34 cellular contexts compared by ENCODE assay signal in the genomic region with DNA sequence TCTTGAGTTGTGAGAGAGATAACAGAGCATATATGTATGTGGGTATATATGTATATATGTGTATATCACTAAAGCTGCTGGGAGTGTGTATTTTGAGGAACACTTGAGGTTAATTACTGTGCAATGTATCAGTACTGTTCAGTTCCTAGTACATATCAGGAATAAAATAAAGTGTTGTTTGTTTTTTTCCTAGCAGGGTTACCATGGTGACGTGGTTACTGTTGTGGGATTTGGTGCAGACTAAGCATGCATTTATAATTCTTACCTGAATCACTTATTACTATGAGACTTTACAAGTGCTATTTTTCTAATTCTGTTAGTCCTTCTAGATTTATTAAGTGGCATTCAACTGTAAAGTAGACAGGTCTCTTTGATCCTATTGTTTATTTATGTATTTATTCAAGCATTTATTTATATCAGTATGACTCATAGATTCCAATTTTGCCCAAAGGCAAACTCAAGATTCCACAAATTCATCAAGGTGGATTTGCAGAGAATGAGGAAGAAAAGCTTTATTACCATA. TPM values are rescaled to one million over a fixed set of nuclear protein-coding genes. Genes with fewer than 3 reads are reported as not detected.
DNase-seq lines count a peak whose midpoint lies in the region; ATAC-seq, FAIRE-seq and TF ChIP-seq lines count a peak whose summit lies in the region.
"Had no signal": no experiment of that assay in that cellular context is flagged by ENCODE, and none has a peak within 500 bp of the region (broad histone marks: within the 10 kb centered on the region; RNA-seq: fewer than 3 reads in every experiment).

No MANE protein-coding gene starts in this region.

- FAIRE-seq in endothelial cell of umbilical vein (lab: Jason Lieb, UNC) = peak; percentile 54
- FAIRE-seq: GM12891 had no signal

- intact Hi-C loops in mammary epithelial cell (cut with micrococcal nuclease) (no loop called here), breast epithelium (cut with DNase I; ENCODE audit: low total_unique reads) (no loop called here), endothelial cell of umbilical vein (cut with micrococcal nuclease) (no loop called here), sigmoid colon (cut with DNase I) (no loop called here), CD14-positive monocyte (cut with micrococcal nuclease) (no loop called here)

- TF ChIP-seq CTCF in mammary epithelial cell (conservative IDR thresholded peaks at IDR 0.05 in 1 of 2, IDR thresholded peaks at IDR 0.05 in 1 of 2; ENCODE audit: extremely low read depth in 1 of 2, insufficient read depth in 1 of 2, low read depth in 1 of 2, low read length in 2 of 2) (no peak), breast epithelium (IDR thresholded peaks at IDR 0.05) (no peak), endothelial cell of umbilical vein (IDR thresholded peaks at IDR 0.05; ENCODE audit: extremely low read depth in 1 of 2, insufficient read depth in 1 of 2, low read depth in 1 of 2, low read length in 2 of 2) (no peak), retinal pigment epithelial cell (conservative IDR thresholded peaks at IDR 0.05; ENCODE audit: low read depth, low read length) (no peak), sigmoid colon (IDR thresholded peaks at IDR 0.05) (no peak), CD14-positive monocyte (IDR thresholded peaks at IDR 0.05) (no peak)

- in situ Hi-C loops in mammary epithelial cell (cut with MboI; ENCODE audit: low sequenced_read_pairs in 2 of 2) = no loop called here

- no peaks in the 10 kb centered on the region for H3K9me3 Mint-ChIP-seq in CD14-positive monocyte
- H3K9me3 Mint-ChIP-seq: activated naive CD8-positive, alpha-beta T cell treated with anti-CD3 and anti-CD28 coated beads for 36 hours; memory B cell; neural progenitor cell had no signal

- H3K4me3 Mint-ChIP-seq in CD14-positive monocyte = no peak overlapping the region
- H3K4me3 Mint-ChIP-seq: activated naive CD8-positive, alpha-beta T cell treated with anti-CD3 and anti-CD28 coated beads for 36 hours; memory B cell; neural progenitor cell had no signal

- H3K4me3 ChIP-seq in mammary epithelial cell (replicated peaks in 1 of 3; ENCODE audit: insufficient read depth in 1 of 3, low read depth in 2 of 3, low read length in 3 of 3) = no peak overlapping the region
- no peak overlapping the region for H3K4me3 ChIP-seq in breast epithelium
- no peak overlapping the region for H3K4me3 ChIP-seq in endothelial cell of umbilical vein (replicated peaks in 1 of 3; ENCODE audit: insufficient read depth in 1 of 3, low read depth in 1 of 3, low read length in 3 of 3)
- no peak overlapping the region for H3K4me3 ChIP-seq in retinal pigment epithelial cell (ENCODE audit: low read length)
- no peak overlapping the region for H3K4me3 ChIP-seq in sigmoid colon
- H3K4me3 ChIP-seq: ascending aorta, BLaER1, heart left ventricle, neural progenitor cell, right lobe of liver, suprapubic skin, upper lobe of right lung had no signal

- TF ChIP-seq POLR2A in breast epithelium (IDR thresholded peaks at IDR 0.05) = no peak
- TF ChIP-seq POLR2A in endothelial cell of umbilical vein (IDR thresholded peaks at IDR 0.05; ENCODE audit: low read depth, low read length) = no peak
- no peak for TF ChIP-seq POLR2A in sigmoid colon (IDR thresholded peaks at IDR 0.05)
- no peak for TF ChIP-seq POLR2A in GM18505 (IDR thresholded peaks at IDR 0.05; ENCODE audit: borderline replicate concordance, extremely low read depth, insufficient read depth, insufficient read length)

- H3K4me2 ChIP-seq in mammary epithelial cell (ENCODE audit: insufficient read depth, low read depth, low read length) (no peak overlapping the region), endothelial cell of umbilical vein (ENCODE audit: insufficient read depth, low read length) (no peak overlapping the region)
- H3K4me2 ChIP-seq: BLaER1, neural progenitor cell had no signal

- H3K9me3 ChIP-seq in mammary epithelial cell (replicated peaks; ENCODE audit: insufficient read depth, low read length) = no peaks in the 10 kb centered on the region
- no peaks in the 10 kb centered on the region for H3K9me3 ChIP-seq in breast epithelium
- H3K9me3 ChIP-seq in endothelial cell of umbilical vein (replicated peaks; ENCODE audit: control insufficient read depth, insufficient read depth, low read length) = no peaks in the 10 kb centered on the region
- H3K9me3 ChIP-seq in sigmoid colon = no peaks in the 10 kb centered on the region
- H3K9me3 ChIP-seq: ascending aorta, BLaER1, heart left ventricle, right lobe of liver, suprapubic skin, upper lobe of right lung had no signal

- H3K27ac Mint-ChIP-seq in CD14-positive monocyte = no peak overlapping the region
- H3K27ac Mint-ChIP-seq: activated naive CD8-positive, alpha-beta T cell treated with anti-CD3 and anti-CD28 coated beads for 36 hours; memory B cell; neural progenitor cell had no signal

- no peaks in the 10 kb centered on the region for H3K9me1 ChIP-seq in endothelial cell of umbilical vein (replicated peaks; ENCODE audit: control insufficient read depth, extremely low read depth, insufficient read depth, low read length)

- H3K4me1 Mint-ChIP-seq in CD14-positive monocyte = no peaks in the 10 kb centered on the region
- H3K4me1 Mint-ChIP-seq: activated naive CD8-positive, alpha-beta T cell treated with anti-CD3 and anti-CD28 coated beads for 36 hours; memory B cell; neural progenitor cell had no signal

- no peak for ATAC-seq in GM18505 (IDR thresholded peaks at IDR 0.05; ENCODE audit: unreplicated experiment)
- ATAC-seq: heart left ventricle, left colon, PC-3, right lobe of liver, upper lobe of right lung had no signal

- CTCF ChIA-PET in mammary epithelial cell (lab: Charles Lee; ENCODE audit: low non-redundant PET) = no interaction called here
- CTCF ChIA-PET in endothelial cell of umbilical vein (lab: Charles Lee) = no interaction called here

- POLR2A ChIA-PET in endothelial cell of umbilical vein (lab: Charles Lee) = no interaction called here

- no peaks in the 10 kb centered on the region for H3K27me3 ChIP-seq in mammary epithelial cell (ENCODE audit: insufficient read depth, low read length)
- peaks cover 0 to 51% of the 10 kb centered on the region in 2 donors for H3K27me3 ChIP-seq in breast epithelium
- H3K27me3 ChIP-seq in endothelial cell of umbilical vein (ENCODE audit: control insufficient read depth in 2 of 2, insufficient read depth in 2 of 2, low read length in 2 of 2) = peaks cover 0 to 3% of the 10 kb centered on the region in 2 experiments
- H3K27me3 ChIP-seq in sigmoid colon = peaks cover 0 to under 1% (median 0%) of the 10 kb centered on the region in 3 donors
- H3K27me3 ChIP-seq: ascending aorta, BLaER1, suprapubic skin, upper lobe of right lung had no signal

- no peaks in the 10 kb centered on the region for H3K4me1 ChIP-seq in mammary epithelial cell (ENCODE audit: insufficient read depth, low read length)
- H3K4me1 ChIP-seq in breast epithelium = no peaks in the 10 kb centered on the region
- H3K4me1 ChIP-seq in endothelial cell of umbilical vein (ENCODE audit: control insufficient read depth, extremely low read depth, insufficient read depth, low read length) = no peaks in the 10 kb centered on the region
- no peaks in the 10 kb centered on the region for H3K4me1 ChIP-seq in sigmoid colon
- H3K4me1 ChIP-seq: ascending aorta, BLaER1, heart left ventricle, neural progenitor cell, right lobe of liver, suprapubic skin, upper lobe of right lung had no signal

- H3K36me3 Mint-ChIP-seq in CD14-positive monocyte = no peaks in the 10 kb centered on the region
- H3K36me3 Mint-ChIP-seq: activated naive CD8-positive, alpha-beta T cell treated with anti-CD3 and anti-CD28 coated beads for 36 hours; memory B cell; neural progenitor cell had no signal

- TF ChIP-seq EP300 in sigmoid colon (IDR thresholded peaks at IDR 0.05) = no peak

- H3K27ac ChIP-seq in mammary epithelial cell (ENCODE audit: insufficient read depth, low read depth, low read length) (no peak overlapping the region), breast epithelium (no peak overlapping the region), endothelial cell of umbilical vein (ENCODE audit: insufficient read depth, low read depth, low read length) (no peak overlapping the region), sigmoid colon (no peak overlapping the region)
- H3K27ac ChIP-seq: ascending aorta, BLaER1, heart left ventricle, neural progenitor cell, right lobe of liver, suprapubic skin, upper lobe of right lung, VCaP had no signal

- no TSS peak for BruUV-seq in mammary epithelial cell (replicated peaks; lab: Mats Ljungman, UMichigan)
- BruUV-seq in endothelial cell of umbilical vein (replicated peaks; lab: Mats Ljungman, UMichigan) = no TSS peak

- H3K9ac ChIP-seq in mammary epithelial cell (ENCODE audit: insufficient read depth, low read length) = no peak overlapping the region
- H3K9ac ChIP-seq in endothelial cell of umbilical vein (replicated peaks; ENCODE audit: extremely low read depth, insufficient read depth, low read length) = no peak overlapping the region
- H3K9ac ChIP-seq: BLaER1, neural progenitor cell had no signal

- dilution Hi-C loops in mammary epithelial cell (cut with HindIII; ENCODE audit: low sequenced_read_pairs) (no loop called here), endothelial cell of umbilical vein (cut with MboI; ENCODE audit: extremely low pct_ligation_motif_present, low sequenced_read_pairs) (no loop called here)

- peaks cover 0 to 2% (median 1%) of the 10 kb centered on the region in 3 donors for H3K27me3 Mint-ChIP-seq in CD14-positive monocyte (ENCODE audit: low read depth in 3 of 3)
- H3K27me3 Mint-ChIP-seq: memory B cell had no signal

- H4K20me1 ChIP-seq in mammary epithelial cell (ENCODE audit: insufficient read depth, low read length) = no peaks in the 10 kb centered on the region
- no peaks in the 10 kb centered on the region for H4K20me1 ChIP-seq in endothelial cell of umbilical vein (replicated peaks; ENCODE audit: control insufficient read depth, extremely low read depth, insufficient read depth, low read length)
- H4K20me1 ChIP-seq: BLaER1 had no signal

- H2AFZ ChIP-seq in mammary epithelial cell (ENCODE audit: low read depth, low read length) = no peak overlapping the region
- H2AFZ ChIP-seq in endothelial cell of umbilical vein (ENCODE audit: low read depth, low read length) = no peak overlapping the region
- H2AFZ ChIP-seq: neural progenitor cell had no signal

- DNase-seq in mammary epithelial cell (peak; percentile 10), breast epithelium (ENCODE audit: low spot score in 2 of 2) (no peak), RKO (ENCODE audit: low spot score) (peak; percentile 3), endothelial cell of umbilical vein (ENCODE audit: low read depth, low spot score) (no peak), retinal pigment epithelial cell (ENCODE audit: low read depth) (peak; percentile 20), sigmoid colon (no peak), CD14-positive monocyte (ENCODE audit: low spot score) (no peak)
- DNase-seq: activated CD4-positive, alpha-beta T cell treated with anti-CD3 and anti-CD28 coated beads for 48 hours; activated CD8-positive, alpha-beta memory T cell treated with anti-CD3 and anti-CD28 coated beads for 24 hours; activated effector memory CD4-positive, alpha-beta T cell treated with anti-CD3 and anti-CD28 coated beads, Interleukin-2, amount 50 U/mL, for 16 hours; activated naive CD8-positive, alpha-beta T cell treated with anti-CD3 and anti-CD28 coated beads for 36 hours; cerebellar nuclear complex; COR-L47; heart left ventricle; IMR-90; left colon; NCI-H1092 treated with DMSO at 0.1 percent for 48 hours; NCI-H1930; PC-3; posterior cingulate gyrus; right lobe of liver; SHP77; stimulated activated CD4-positive, alpha-beta T cell treated with anti-CD3 and anti-CD28 coated beads, Interleukin-12 subunit alpha, Interleukin-12 subunit beta, amount 100 ng/mL, for 4 hours; stimulated activated naive CD4-positive, alpha-beta T cell; T-helper 9 cell; upper lobe of right lung had no signal

- H3K36me3 ChIP-seq in mammary epithelial cell (ENCODE audit: insufficient read depth, low read length) (no peaks in the 10 kb centered on the region), breast epithelium (no peaks in the 10 kb centered on the region), endothelial cell of umbilical vein (ENCODE audit: control insufficient read depth in 2 of 2, extremely low read depth in 1 of 2, insufficient read depth in 2 of 2, low read length in 2 of 2) (no peaks in the 10 kb centered on the region), sigmoid colon (no peaks in the 10 kb centered on the region)
- H3K36me3 ChIP-seq: ascending aorta, BLaER1, heart left ventricle, neural progenitor cell, right lobe of liver, suprapubic skin, upper lobe of right lung had no signal

- WGBS in mammary epithelial cell (ENCODE audit: low coverage, missing lambda C conversion rate) = 59% methylated on average over 1 of the region's 1 CpG
- 76 to 86% methylated on average over 1 of the region's 1 CpG for WGBS in sigmoid colon, 2 donors

- H3K79me2 ChIP-seq in mammary epithelial cell (ENCODE audit: insufficient read depth, low read length) (no peaks in the 10 kb centered on the region), endothelial cell of umbilical vein (ENCODE audit: control insufficient read depth, insufficient read depth, low read length) (no peaks in the 10 kb centered on the region)

RNA-seq across cellular contexts. Expression of a gene that starts 26.9 kb away (rescaled TPM):
- 10 to 100 TPM in 1 of 2 donors, 1 to 10 TPM in 1; 9.8 to 14.2 TPM for total RNA-seq in mammary epithelial cell
- 10.0 TPM for polyA plus RNA-seq in mammary epithelial cell
- polyA minus RNA-seq in mammary epithelial cell = 8.9 TPM
- total RNA-seq in breast epithelium = 10 to 100 TPM; 21.9 to 44.2 (median 41.9) TPM
- 28.0 and 30.3 TPM in 2 replicates for total RNA-seq in endothelial cell of umbilical vein
- polyA plus RNA-seq in endothelial cell of umbilical vein = 12.9 and 17.8 TPM in 2 replicates
- polyA plus RNA-seq in endothelial cell of umbilical vein (2011; cell fraction: cytosol; rRNA removed) = 24.0 and 26.0 TPM in 2 replicates
- polyA plus RNA-seq in endothelial cell of umbilical vein (2011; cell fraction: nucleus; rRNA removed) = 13.2 and 20.8 TPM in 2 replicates
- polyA plus RNA-seq in endothelial cell of umbilical vein (2012) = 33.6 and 41.1 TPM in 2 replicates
- polyA minus RNA-seq in endothelial cell of umbilical vein = 6.8 and 7.3 TPM in 2 replicates
- not detected for polyA minus RNA-seq in endothelial cell of umbilical vein (2011; cell fraction: cytosol; rRNA and poly(A)+ RNA removed)
- polyA minus RNA-seq in endothelial cell of umbilical vein (2011; cell fraction: nucleus; rRNA and poly(A)+ RNA removed) = 4.0 and 4.4 TPM in 2 replicates
- total RNA-seq in sigmoid colon = 10 to 100 TPM; 45.5 to 86.6 (median 56.9) TPM
- polyA plus RNA-seq in sigmoid colon = 10 to 100 TPM; 31.5 to 45.6 (median 34.7) TPM
- 10 to 100 TPM; 28.6 to 33.5 TPM for polyA plus RNA-seq in CD14-positive monocyte

Comparison
In these comparisons a context has a peak if more than half of its experiments do, and no peak if none do; other contexts are left out.
1. DNase-seq: peak in mammary epithelial cell (single experiment), RKO (single experiment) and retinal pigment epithelial cell (single experiment); none in breast epithelium (0 of 2), endothelial cell of umbilical vein (single experiment), sigmoid colon (single experiment) and CD14-positive monocyte (single experiment).